Comparison of ENCODE assay signal across 21 cellular contexts in genomic region chr14:80607430-80608200, GRCh38.
DNase-seq lines count a peak whose midpoint lies in the region; ATAC-seq and TF ChIP-seq lines count a peak whose summit lies in the region.
"Had no signal": no experiment of that assay in that cellular context is flagged by ENCODE, and none has a peak within 500 bp of the region (broad histone marks: within the 10 kb centered on the region; RNA-seq: fewer than 3 reads in every experiment).

No MANE protein-coding gene starts in this region.

- H3K79me1 ChIP-seq in IMR-90 (ENCODE audit: low read depth in 1 of 2, low read length in 2 of 2), result no peaks in the 10 kb centered on the region

- H3K27ac ChIP-seq in A673 (ENCODE audit: low read depth, low read length, poor library complexity, severe bottlenecking) (no peak overlapping the region), IMR-90 (ENCODE audit: insufficient read depth, low read length) (no peak overlapping the region), smooth muscle cell (ENCODE audit: low read depth) (no peak overlapping the region)
- H3K27ac ChIP-seq: epithelial cell of prostate, tibial artery had no signal

- H2AK9ac ChIP-seq in IMR-90 (replicated peaks; ENCODE audit: low read depth, low read length, poor library complexity), result no peak overlapping the region

- H3K79me2 ChIP-seq in smooth muscle cell (ENCODE audit: low read depth), result no peaks in the 10 kb centered on the region

- no peak for TF ChIP-seq POLR2A in IMR-90 (IDR thresholded peaks at IDR 0.05; ENCODE audit: low read depth, low read length)

- 0 out of 2 replicates have a peak overlapping the region, but pooled peaks have one; percentile 50 for H4K91ac ChIP-seq in IMR-90 (ENCODE audit: insufficient read depth, low read depth, low read length)

- H4K5ac ChIP-seq in IMR-90 (ENCODE audit: low read depth, low read length), result peak overlapping the region; percentile 33; the same call in 1 of the 2 replicates

- peak overlapping the region; percentile 75 for H3K4ac ChIP-seq in IMR-90 (ENCODE audit: low read depth, low read length)

- H3K27me3 ChIP-seq in A673 (replicated peaks; ENCODE audit: insufficient read depth, low read depth, low read length, poor library complexity) (no peaks in the 10 kb centered on the region), IMR-90 (ENCODE audit: control insufficient read depth, insufficient read depth, low read length) (no peaks in the 10 kb centered on the region), smooth muscle cell (ENCODE audit: low read depth) (no peaks in the 10 kb centered on the region)
- H3K27me3 ChIP-seq: dorsolateral prefrontal cortex, tibial artery had no signal

- H2AFZ ChIP-seq in IMR-90 (replicated peaks; ENCODE audit: low read length, poor library complexity) (no peak overlapping the region), smooth muscle cell (ENCODE audit: low read depth) (no peak overlapping the region)

- no peak for ATAC-seq in IMR-90 (ENCODE audit: low read depth)
- ATAC-seq: activated T-helper 17 cell treated with anti-CD3 and anti-CD28 coated beads, Interleukin-2, amount 50 U/mL, for 72 hours had no signal

- no peak overlapping the region for H3K9ac ChIP-seq in IMR-90 (ENCODE audit: low read depth, low read length)
- H3K9ac ChIP-seq in smooth muscle cell (ENCODE audit: low read depth), result no peak overlapping the region

- no peak overlapping the region for H3K56ac ChIP-seq in IMR-90 (ENCODE audit: extremely low read depth, insufficient read depth, low read length)

- H3K9me3 ChIP-seq in A673 (ENCODE audit: low read depth, low read length, poor library complexity, severe bottlenecking), result no peaks in the 10 kb centered on the region
- H3K9me3 ChIP-seq in IMR-90 (ENCODE audit: control insufficient read depth, insufficient read depth, low read length), result no peaks in the 10 kb centered on the region
- no peaks in the 10 kb centered on the region for H3K9me3 ChIP-seq in smooth muscle cell (replicated peaks; ENCODE audit: low read depth)
- H3K9me3 ChIP-seq: tibial artery had no signal

- H3K4me2 ChIP-seq in IMR-90 (ENCODE audit: low read depth, low read length) (no peak overlapping the region), smooth muscle cell (no peak overlapping the region)

- TF ChIP-seq CTCF in A673 (conservative IDR thresholded peaks at IDR 0.05; ENCODE audit: low read depth, low read length) (no peak), IMR-90 (conservative IDR thresholded peaks at IDR 0.05; ENCODE audit: low read depth, low read length) (no peak), cardiac fibroblast (IDR thresholded peaks at IDR 0.05; ENCODE audit: low read depth, low read length) (no peak), smooth muscle cell (IDR thresholded peaks at IDR 0.05; ENCODE audit: borderline replicate concordance, insufficient read depth, poor library complexity, severe bottlenecking) (no peak), GM13977 (IDR thresholded peaks at IDR 0.05; ENCODE audit: extremely low read depth, insufficient read depth, missing control alignments) (no peak)

- peak overlapping the region; percentile 24; the same call in 1 of the 2 replicates for H3K23ac ChIP-seq in IMR-90 (ENCODE audit: low read depth, low read length)

- intact Hi-C loops in A673 (cut with micrococcal nuclease; ENCODE audit: unreplicated experiment) (no loop called here), IMR-90 (cut with micrococcal nuclease) (no loop called here)

- no peak for TF ChIP-seq RAD21 in IMR-90 (IDR thresholded peaks at IDR 0.05; ENCODE audit: low read length)

- dilution Hi-C loops in IMR-90 (cut with HindIII; ENCODE audit: low sequenced_read_pairs, unreplicated experiment), result no loop called here

- no TSS peak for BruUV-seq in A673 (replicated peaks; lab: Mats Ljungman, UMichigan)
- no TSS peak for BruUV-seq in IMR-90 (replicated peaks; lab: Mats Ljungman, UMichigan)

- H2AK5ac ChIP-seq in IMR-90 (ENCODE audit: low read depth, low read length), result peak overlapping the region; percentile 18

- POLR2A ChIA-PET in A673 (lab: Charles Lee; ENCODE audit: low non-redundant PET), result no interaction called here
- POLR2A ChIA-PET in IMR-90 (lab: Charles Lee; ENCODE audit: unreplicated experiment), result interaction anchor here (0.6 kb wide), 1 partner anchor 12 kb away, joined by 8 read pairs; no protein-coding TSS in a partner anchor

- H4K20me1 ChIP-seq in IMR-90 (ENCODE audit: insufficient read depth, low read length), result no peaks in the 10 kb centered on the region
- H4K20me1 ChIP-seq in smooth muscle cell (ENCODE audit: low read depth), result no peaks in the 10 kb centered on the region

- H2BK20ac ChIP-seq in IMR-90 (ENCODE audit: low read depth, low read length), result peak overlapping the region; percentile 61

- no peaks in the 10 kb centered on the region for H3F3A ChIP-seq in smooth muscle cell (ENCODE audit: low read depth)

- in situ Hi-C loops in IMR-90 (cut with MboI; ENCODE audit: low sequenced_read_pairs) (loop anchor here (25.0 kb wide), 1 partner anchor 545 kb away; no protein-coding TSS in a partner anchor), GM13977 (cut with MboI; ENCODE audit: low pct_unique_long_range_greater_than_20kb, low sequenced_read_pairs, unreplicated experiment) (no loop called here)

- H4K8ac ChIP-seq in IMR-90 (ENCODE audit: low read depth in 2 of 2, low read length in 2 of 2), result peak overlapping the region in 1 of 2 experiments; percentile 31; a peak in 2 of 4 replicates

- peak overlapping the region; percentile 74 for H3K14ac ChIP-seq in IMR-90 (replicated peaks; ENCODE audit: low read depth, low read length)

- H3K4me3 ChIP-seq in A673 (ENCODE audit: low read depth, low read length, poor library complexity, severe bottlenecking) (no peak overlapping the region), IMR-90 (ENCODE audit: insufficient read depth, low read depth, low read length) (no peak overlapping the region), cardiac fibroblast (replicated peaks in 1 of 2; ENCODE audit: low read depth in 2 of 2, low read length in 2 of 2) (no peak overlapping the region), smooth muscle cell (no peak overlapping the region)
- H3K4me3 ChIP-seq: dorsolateral prefrontal cortex, skin epidermis, tibial artery had no signal

- DNase-seq in A673 (ENCODE audit: low spot score) (peak; percentile 33), IMR-90 (no peak), cardiac fibroblast (ENCODE audit: low read depth in 2 of 2) (peak; percentile 28 to 84), islet precursor cell (peak; percentile 73), smooth muscle cell (lab: John Stamatoyannopoulos, UW; ENCODE audit: unreplicated experiment) (no peak), AG08395 (ENCODE audit: low spot score) (no peak), GM13977 (ENCODE audit: low spot score) (no peak)
- DNase-seq in activated T-cell treated with anti-CD3 and anti-CD28 coated beads, Interleukin-2, amount 50 U/mL, for 48 hours, result no peak
- DNase-seq: activated CD4-positive, alpha-beta T cell treated with anti-CD3 and anti-CD28 coated beads, Interleukin-2, amount 10 ng/mL, durations not matched to agents 24 days and 14 days; activated naive CD8-positive, alpha-beta T cell treated with anti-CD3 and anti-CD28 coated beads, Interleukin-2, amount 10 ng/mL, durations not matched to agents 7 days and 5 days; DND-41; dorsolateral prefrontal cortex; HCEC 1CT; NCI-H1105; NCI-H526; posterior cingulate gyrus; stimulated activated CD4-positive, alpha-beta T cell treated with anti-CD3 and anti-CD28 coated beads, Interleukin-4, amount 100 ng/mL, for 1 hour; tibial artery had no signal

- peak overlapping the region; percentile 30 for H3K18ac ChIP-seq in IMR-90 (ENCODE audit: low read depth, low read length)

- H3K36me3 ChIP-seq in A673 (ENCODE audit: insufficient read depth, low read length, poor library complexity, severe bottlenecking), result no peaks in the 10 kb centered on the region
- H3K36me3 ChIP-seq in IMR-90 (ENCODE audit: control insufficient read depth, insufficient read depth, low read length), result no peaks in the 10 kb centered on the region
- H3K36me3 ChIP-seq in smooth muscle cell (ENCODE audit: low read depth), result no peaks in the 10 kb centered on the region
- H3K36me3 ChIP-seq: tibial artery had no signal

- peak overlapping the region; percentile 82 for H2BK120ac ChIP-seq in IMR-90 (ENCODE audit: low read depth, low read length)

- CTCF ChIA-PET in A673 (lab: Charles Lee) (no interaction called here), IMR-90 (lab: Yijun Ruan, JAX) (interaction anchor here (0.6 to 0.8 kb wide), 2 partner anchors 21 to 249 kb away, joined by 3 read pairs; no protein-coding TSS in a partner anchor)

- peak overlapping the region; percentile 6; the same call in 1 of the 3 replicates for H2BK15ac ChIP-seq in IMR-90 (ENCODE audit: low read depth, low read length)

- no peak overlapping the region for H2BK5ac ChIP-seq in IMR-90 (ENCODE audit: low read depth, low read length, poor library complexity, severe bottlenecking)

- 76% methylated on average over 4 of the region's 5 CpGs; no CpG with 5 or more reads in 1 of the 2 experiments for WGBS in IMR-90 (ENCODE audit: extremely low coverage in 2 of 2, insufficient read length in 1 of 2), 2 experiments
- WGBS in smooth muscle cell (ENCODE audit: low lambda C conversion rate), result 58% methylated on average over 5 of the region's 5 CpGs

- no peaks in the 10 kb centered on the region; the same call in 1 of the 2 replicates for H3K9me1 ChIP-seq in IMR-90 (ENCODE audit: insufficient read depth, low read length)

- H3K4me1 ChIP-seq in A673 (ENCODE audit: insufficient read depth, low read length, poor library complexity, severe bottlenecking), result no peaks in the 10 kb centered on the region
- H3K4me1 ChIP-seq in IMR-90 (ENCODE audit: control insufficient read depth, insufficient read depth, low read length), result no peaks in the 10 kb centered on the region
- no peaks in the 10 kb centered on the region for H3K4me1 ChIP-seq in smooth muscle cell (ENCODE audit: low read depth)

TF ChIP-seq in IMR-90, 13 proteins besides CTCF, POLR2A, EP300 and RAD21:
- TF ChIP-seq MAFK (IDR thresholded peaks at IDR 0.05; ENCODE audit: low read depth, low read length), result no peak

Comparison
In these comparisons a context has a peak if more than half of its experiments do, and no peak if none do; other contexts are left out.
1. DNase-seq: peak in A673 (single experiment), cardiac fibroblast (2 of 2) and islet precursor cell (single experiment); none in IMR-90 (single experiment), smooth muscle cell (single experiment), AG08395 (single experiment), GM13977 (single experiment) and activated T-cell treated with anti-CD3 and anti-CD28 coated beads, Interleukin-2, amount 50 U/mL, for 48 hours (0 of 2).